ENCODE assay signal across 8 cellular contexts in genomic region chr10:48363617-48364355, GRCh38. TPM values are rescaled to one million over a fixed set of nuclear protein-coding genes. Genes with fewer than 3 reads are reported as not detected.
DNase-seq lines count a peak whose midpoint lies in the region; ATAC-seq and TF ChIP-seq lines count a peak whose summit lies in the region.

No MANE protein-coding gene starts in this region.

- POLR2A ChIA-PET in RWPE1 (lab: Yijun Ruan, JAX; ENCODE audit: low non-redundant PET): no interaction called here

- H3K27me3 Mint-ChIP-seq in activated CD8-positive, alpha-beta memory T cell treated with anti-CD3 and anti-CD28 coated beads, Interleukin-2, amount 10 ng/mL, durations not matched to agents 7 days and 5 days: no peaks in the 10 kb centered on the region
- H3K27me3 Mint-ChIP-seq in chondrocyte (ENCODE audit: low read depth): no peaks in the 10 kb centered on the region

- peak; percentile 76 for TF ChIP-seq CTCF in RWPE1 (conservative IDR thresholded peaks at IDR 0.05; ENCODE audit: low read depth)
- peak; percentile 93 for TF ChIP-seq CTCF in chondrocyte (IDR thresholded peaks at IDR 0.05)
- peak; percentile 21 to 63 for TF ChIP-seq CTCF in left lung (IDR thresholded peaks at IDR 0.05)
- peak; percentile 49 for TF ChIP-seq CTCF in thoracic aorta (IDR thresholded peaks at IDR 0.05)

- intact Hi-C loops in left lung (cut with DNase I): loop anchor here in 1 of 2 donors (5.0 kb wide), 1 partner anchor 294 kb away; no protein-coding TSS in a partner anchor

- H3K79me2 ChIP-seq in Karpas-422 (ENCODE audit: low read length): no peaks in the 10 kb centered on the region

- CTCF ChIA-PET in activated CD8-positive, alpha-beta memory T cell treated with anti-CD3 and anti-CD28 coated beads, Interleukin-2, amount 10 ng/mL, durations not matched to agents 7 days and 5 days (lab: Charles Lee): interaction anchor here (0.7 to 3.9 kb wide), 14 partner anchors 7 to 293 kb away, joined by 3 to 62 read pairs (median 3); no protein-coding TSS in a partner anchor
- CTCF ChIA-PET in RWPE1 (lab: Yijun Ruan, JAX): interaction anchor here (0.6 to 1.4 kb wide), 11 partner anchors 15 to 292 kb away, joined by 3 to 8 read pairs (median 3); no protein-coding TSS in a partner anchor

- H4K20me1 ChIP-seq in Karpas-422 (ENCODE audit: insufficient read depth, low read depth, low read length): peaks cover 36% of the 10 kb centered on the region

- H3K27ac ChIP-seq in Karpas-422 (ENCODE audit: low read length) (no peak overlapping the region), RWPE1 (no peak overlapping the region), left lung (no peak overlapping the region), thoracic aorta (no peak overlapping the region)

- H3K4me1 ChIP-seq in Karpas-422 (ENCODE audit: low read length) (no peaks in the 10 kb centered on the region), left lung (peaks cover 11 to 30% of the 10 kb centered on the region in 2 donors), thoracic aorta (ENCODE audit: control insufficient read depth in 1 of 2, low read depth in 2 of 2) (peaks cover 0 to 13% of the 10 kb centered on the region in 2 donors)

- H3K4me3 Mint-ChIP-seq in activated CD8-positive, alpha-beta memory T cell treated with anti-CD3 and anti-CD28 coated beads, Interleukin-2, amount 10 ng/mL, durations not matched to agents 7 days and 5 days: no peak overlapping the region
- H3K4me3 Mint-ChIP-seq in chondrocyte (ENCODE audit: unreplicated experiment): no peak overlapping the region

- H3K36me3 Mint-ChIP-seq in activated CD8-positive, alpha-beta memory T cell treated with anti-CD3 and anti-CD28 coated beads, Interleukin-2, amount 10 ng/mL, durations not matched to agents 7 days and 5 days: no peaks in the 10 kb centered on the region
- H3K36me3 Mint-ChIP-seq in chondrocyte (ENCODE audit: low read depth): no peaks in the 10 kb centered on the region

- no peaks in the 10 kb centered on the region for H3K9me2 ChIP-seq in Karpas-422 (replicated peaks; ENCODE audit: insufficient read depth, low read length)

- H3K9me3 ChIP-seq in Karpas-422 (ENCODE audit: low read length) (no peaks in the 10 kb centered on the region), left lung (no peaks in the 10 kb centered on the region), thoracic aorta (no peaks in the 10 kb centered on the region)

- H3K36me3 ChIP-seq in Karpas-422 (ENCODE audit: insufficient read depth, low read length) (no peaks in the 10 kb centered on the region), left lung (no peaks in the 10 kb centered on the region), thoracic aorta (no peaks in the 10 kb centered on the region)

- no peak overlapping the region for H3K9ac ChIP-seq in Karpas-422 (ENCODE audit: low read length)

- ATAC-seq in activated CD8-positive, alpha-beta memory T cell treated with anti-CD3 and anti-CD28 coated beads, Interleukin-2, amount 10 ng/mL, durations not matched to agents 7 days and 5 days: peak; percentile 60
- peak; percentile 95 for ATAC-seq in left lung
- ATAC-seq in thoracic aorta (ENCODE audit: insufficient number of reproducible peaks, low FRiP score, low read depth): no peak
- ATAC-seq in GM18502 (IDR thresholded peaks at IDR 0.05; ENCODE audit: poor library complexity, unreplicated experiment): no peak

- H3K9me3 Mint-ChIP-seq in activated CD8-positive, alpha-beta memory T cell treated with anti-CD3 and anti-CD28 coated beads, Interleukin-2, amount 10 ng/mL, durations not matched to agents 7 days and 5 days (ENCODE audit: low read depth): no peaks in the 10 kb centered on the region
- no peaks in the 10 kb centered on the region for H3K9me3 Mint-ChIP-seq in chondrocyte (ENCODE audit: low read depth)

- H3K27me3 ChIP-seq in Karpas-422 (ENCODE audit: low read length) (no peaks in the 10 kb centered on the region), left lung (no peaks in the 10 kb centered on the region), thoracic aorta (replicated peaks; ENCODE audit: insufficient read depth) (no peaks in the 10 kb centered on the region)

- no peak overlapping the region for H3K27ac Mint-ChIP-seq in activated CD8-positive, alpha-beta memory T cell treated with anti-CD3 and anti-CD28 coated beads, Interleukin-2, amount 10 ng/mL, durations not matched to agents 7 days and 5 days
- H3K27ac Mint-ChIP-seq in chondrocyte (ENCODE audit: unreplicated experiment): peak overlapping the region; percentile 57

- H3K4me2 ChIP-seq in Karpas-422 (ENCODE audit: low read depth, low read length, poor library complexity, severe bottlenecking): no peak overlapping the region

- no peak overlapping the region for H3K4me3 ChIP-seq in Karpas-422 (ENCODE audit: low read length)
- H3K4me3 ChIP-seq in left lung: no peak overlapping the region
- no peak overlapping the region for H3K4me3 ChIP-seq in thoracic aorta

- DNase-seq in activated CD8-positive, alpha-beta memory T cell treated with anti-CD3 and anti-CD28 coated beads, Interleukin-2, amount 10 ng/mL, durations not matched to agents 7 days and 5 days: peak; percentile 53
- DNase-seq in activated CD8-positive, alpha-beta memory T cell treated with anti-CD3 and anti-CD28 coated beads for 24 hours: no peak
- DNase-seq in Karpas-422 (peak; percentile 81), RWPE1 (ENCODE audit: low spot score) (peak; percentile 46), chondrocyte (ENCODE audit: low spot score) (no peak), left lung (no peak), thoracic aorta (ENCODE audit: low spot score) (no peak)

- H2AFZ ChIP-seq in Karpas-422 (ENCODE audit: low read length): no peak overlapping the region

- H3K4me1 Mint-ChIP-seq in activated CD8-positive, alpha-beta memory T cell treated with anti-CD3 and anti-CD28 coated beads, Interleukin-2, amount 10 ng/mL, durations not matched to agents 7 days and 5 days: peaks cover 9% of the 10 kb centered on the region
- H3K4me1 Mint-ChIP-seq in chondrocyte (ENCODE audit: low read depth): peaks cover 39% of the 10 kb centered on the region

RNA-seq across cellular contexts. Expression of gene MAPK8, which starts 57.3 kb away (rescaled TPM):
- 100 to 1,000 TPM in 1 of 2 experiments, 10 to 100 TPM in 1; 45.6 to 111 TPM for total RNA-seq in activated CD8-positive, alpha-beta memory T cell treated with anti-CD3 and anti-CD28 coated beads, Interleukin-2, amount 10 ng/mL, durations not matched to agents 7 days and 5 days
- 6.7 and 29.7 TPM in 2 replicates for total RNA-seq in Karpas-422 (2014; rRNA removed; shearing (Covaris generic); ENCODE audit: low replicate concordance)
- total RNA-seq in chondrocyte: 37.8 to 43.4 TPM (median 41.4 TPM) in 3 replicates
- 10 to 100 TPM; 31.3 to 36.9 TPM for total RNA-seq in left lung
- total RNA-seq in thoracic aorta: 10 to 100 TPM; 19.5 to 57.4 TPM

Comparison
In these comparisons a context has a peak if more than half of its experiments do, and no peak if none do; other contexts are left out.
1. DNase-seq: peak in activated CD8-positive, alpha-beta memory T cell treated with anti-CD3 and anti-CD28 coated beads, Interleukin-2, amount 10 ng/mL, durations not matched to agents 7 days and 5 days (single experiment), Karpas-422 (single experiment) and RWPE1 (single experiment); none in activated CD8-positive, alpha-beta memory T cell treated with anti-CD3 and anti-CD28 coated beads for 24 hours (single experiment), chondrocyte (single experiment), left lung (0 of 2) and thoracic aorta (single experiment).
2. ATAC-seq: peak in activated CD8-positive, alpha-beta memory T cell treated with anti-CD3 and anti-CD28 coated beads, Interleukin-2, amount 10 ng/mL, durations not matched to agents 7 days and 5 days (single experiment) and left lung (single experiment); none in thoracic aorta (single experiment) and GM18502 (single experiment).
3. CTCF ChIP-seq: peak in every context shown above with its lines; median percentile 93 in chondrocyte; 76 in RWPE1; 49 in thoracic aorta; 42 in left lung.